ENCODE assay signal across 1 cellular context in genomic region chr12:109120095-109120494, GRCh38.
TF ChIP-seq lines count a peak whose summit lies in the region.

No MANE protein-coding gene starts in this region.

TF ChIP-seq in K562, 482 proteins besides CTCF, POLR2A, EP300 and RAD21:
- TF ChIP-seq KHSRP (IDR thresholded peaks at IDR 0.05) (no peak), ZNF239 (CRISPR knock-in tag; IDR thresholded peaks at IDR 0.05) (peak; percentile 99), RBM25 (IDR thresholded peaks at IDR 0.05; ENCODE audit: low read depth, low read length, severe bottlenecking) (peak; percentile 25)
